Comparison of ENCODE assay signal across 8 cellular contexts in the genomic region with DNA sequence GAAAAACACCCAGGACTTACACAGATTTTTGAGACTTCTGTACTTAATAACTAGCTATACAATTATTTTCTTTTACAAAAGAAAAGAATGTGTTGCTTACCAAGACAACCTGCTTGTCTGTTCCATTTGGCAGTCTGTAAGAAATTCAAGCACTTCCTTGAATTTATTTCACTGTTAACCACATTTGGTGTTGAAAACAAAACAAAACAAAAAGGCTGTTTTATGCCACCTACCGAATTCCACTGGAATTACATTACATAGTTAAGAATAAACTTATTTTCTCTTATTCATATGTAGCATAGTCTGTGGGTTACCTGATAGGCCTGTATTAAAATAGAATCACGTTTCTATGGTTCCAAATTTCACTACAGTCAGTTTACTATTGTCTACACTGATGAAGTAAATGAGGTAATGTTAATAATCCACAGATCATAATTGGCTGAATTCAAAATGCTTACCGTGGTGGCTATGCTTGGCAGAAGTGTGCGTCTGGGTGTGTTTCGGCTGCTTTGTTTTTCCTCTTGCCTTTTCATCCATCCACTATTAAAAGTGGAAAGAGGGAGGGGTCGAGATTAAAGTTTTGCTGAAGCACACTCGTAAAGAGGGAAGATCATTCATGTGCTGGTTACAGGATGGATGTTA. TPM values are rescaled to one million over a fixed set of nuclear protein-coding genes. Genes with fewer than 3 reads are reported as not detected.
A peak's percentile ranks its signal among the peaks of the same experiment; 100 is the strongest.
DNase-seq lines count a peak whose midpoint lies in the region; ATAC-seq, FAIRE-seq and TF ChIP-seq lines count a peak whose summit lies in the region.

A gene with protein sequence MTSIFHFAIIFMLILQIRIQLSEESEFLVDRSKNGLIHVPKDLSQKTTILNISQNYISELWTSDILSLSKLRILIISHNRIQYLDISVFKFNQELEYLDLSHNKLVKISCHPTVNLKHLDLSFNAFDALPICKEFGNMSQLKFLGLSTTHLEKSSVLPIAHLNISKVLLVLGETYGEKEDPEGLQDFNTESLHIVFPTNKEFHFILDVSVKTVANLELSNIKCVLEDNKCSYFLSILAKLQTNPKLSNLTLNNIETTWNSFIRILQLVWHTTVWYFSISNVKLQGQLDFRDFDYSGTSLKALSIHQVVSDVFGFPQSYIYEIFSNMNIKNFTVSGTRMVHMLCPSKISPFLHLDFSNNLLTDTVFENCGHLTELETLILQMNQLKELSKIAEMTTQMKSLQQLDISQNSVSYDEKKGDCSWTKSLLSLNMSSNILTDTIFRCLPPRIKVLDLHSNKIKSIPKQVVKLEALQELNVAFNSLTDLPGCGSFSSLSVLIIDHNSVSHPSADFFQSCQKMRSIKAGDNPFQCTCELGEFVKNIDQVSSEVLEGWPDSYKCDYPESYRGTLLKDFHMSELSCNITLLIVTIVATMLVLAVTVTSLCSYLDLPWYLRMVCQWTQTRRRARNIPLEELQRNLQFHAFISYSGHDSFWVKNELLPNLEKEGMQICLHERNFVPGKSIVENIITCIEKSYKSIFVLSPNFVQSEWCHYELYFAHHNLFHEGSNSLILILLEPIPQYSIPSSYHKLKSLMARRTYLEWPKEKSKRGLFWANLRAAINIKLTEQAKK (minus strand): TSS at position 138 of the 642 bp plus-strand sequence. CDS start 5,960 bp downstream, outside the sequence.

- TF ChIP-seq CTCF in lung (IDR thresholded peaks at IDR 0.05; ENCODE audit: control extremely low read depth, extremely low read depth): peak; percentile 66

- no peaks in the 10 kb centered on the region for H3K27me3 ChIP-seq in lung (ENCODE audit: control insufficient read depth, insufficient read depth)

- H3K4me1 ChIP-seq in lung (ENCODE audit: control insufficient read depth in 2 of 2, insufficient read depth in 2 of 2, low read length in 2 of 2): peaks cover 0 to 4% of the 10 kb centered on the region in 2 donors

- H3K9me3 ChIP-seq in lung (ENCODE audit: control insufficient read depth in 2 of 2, insufficient read depth in 1 of 2, low read length in 1 of 2): peaks cover 0 to 2% of the 10 kb centered on the region in 2 donors

- FAIRE-seq in colon (lab: Jason Lieb, UNC): peak; percentile 95

- DNase-seq in NCI-H82 (lab: John Stamatoyannopoulos, UW): peak; percentile 5
- DNase-seq in NCI-H82 treated with DMSO at 0.1 percent for 48 hours (lab: John Stamatoyannopoulos, UW; ENCODE audit: unreplicated experiment): no peak
- DNase-seq in RPMI8226: peak; percentile 63
- no peak for DNase-seq in lung (ENCODE audit: low spot score)

- peaks cover 0 to 3% of the 10 kb centered on the region in 2 donors for H3K36me3 ChIP-seq in lung (ENCODE audit: control insufficient read depth in 2 of 2, insufficient read depth in 2 of 2, low read length in 2 of 2)

- WGBS in lung, 2 donors: 28 to 31% methylated on average over 7 of the region's 7 CpGs

- peak within 1 kb of the TSS; percentile 33 to 67 for H3K27ac ChIP-seq in lung (ENCODE audit: low read depth in 1 of 2, low read length in 1 of 2)
- H3K27ac ChIP-seq in temporal lobe (ENCODE audit: low read depth, low read length): peak within 1 kb of the TSS; percentile 27

- peak within 1 kb of the TSS; percentile 16 for H3K4me3 ChIP-seq in lung

- peak; percentile 38 for ATAC-seq in HG03097 (IDR thresholded peaks at IDR 0.05; ENCODE audit: low FRiP score, unreplicated experiment)
- ATAC-seq in lung (ENCODE audit: insufficient read depth, low FRiP score): peak; percentile 66
- no peak for ATAC-seq in GM19463 (IDR thresholded peaks at IDR 0.05; ENCODE audit: unreplicated experiment)

RNA-seq across cellular contexts. Expression of the gene that starts here (rescaled TPM):
- total RNA-seq in lung (10 to 100 TPM; 24.1 to 26.6 TPM), temporal lobe (8.9 TPM)
- polyA plus RNA-seq in lung: 10 to 100 TPM in 1 of 2 donors, 1 to 10 TPM in 1; 2.4 to 31.4 TPM

Comparison
In these comparisons a context has a peak if more than half of its experiments do, and no peak if none do; other contexts are left out.
1. DNase-seq: peak in NCI-H82 (single experiment) and RPMI8226 (single experiment); none in NCI-H82 treated with DMSO at 0.1 percent for 48 hours (single experiment) and lung (single experiment).